Comparison of ENCODE assay signal across 16 cellular contexts in genomic region chr6:117008618-117009017, GRCh38.
A peak's percentile ranks its signal among the peaks of the same experiment; 100 is the strongest.
DNase-seq lines count a peak whose midpoint lies in the region; ATAC-seq and TF ChIP-seq lines count a peak whose summit lies in the region.
"Had no signal": no experiment of that assay in that cellular context is flagged by ENCODE, and none has a peak within 500 bp of the region (broad histone marks: within the 10 kb centered on the region; RNA-seq: fewer than 3 reads in every experiment).

No MANE protein-coding gene starts in this region.

- no peaks in the 10 kb centered on the region for H3K27me3 ChIP-seq in BLaER1 treated with 17β-estradiol and CSF1 and Interleukin-3, amounts not matched to agents 10 nM and 100 nM
- peaks cover 4% of the 10 kb centered on the region for H3K27me3 ChIP-seq in mammary epithelial cell (ENCODE audit: insufficient read depth, low read length)
- H3K27me3 ChIP-seq: esophagus muscularis mucosa, heart right ventricle, spleen had no signal

- in situ Hi-C loops in mammary epithelial cell (cut with MboI; ENCODE audit: low sequenced_read_pairs in 2 of 2) = no loop called here

- no TSS peak for BruUV-seq in mammary epithelial cell (replicated peaks; lab: Mats Ljungman, UMichigan)

- H3K27ac ChIP-seq in BLaER1 treated with 17β-estradiol and CSF1 and Interleukin-3, amounts not matched to agents 10 nM and 100 nM = no peak overlapping the region
- H3K27ac ChIP-seq in mammary epithelial cell (ENCODE audit: insufficient read depth, low read depth, low read length) = no peak overlapping the region
- H3K27ac ChIP-seq: esophagus muscularis mucosa, heart right ventricle, parathyroid adenoma, spleen, VCaP had no signal

- no peaks in the 10 kb centered on the region for H3K36me3 ChIP-seq in BLaER1 treated with 17β-estradiol and CSF1 and Interleukin-3, amounts not matched to agents 10 nM and 100 nM
- H3K36me3 ChIP-seq in mammary epithelial cell (ENCODE audit: insufficient read depth, low read length) = no peaks in the 10 kb centered on the region
- H3K36me3 ChIP-seq: esophagus muscularis mucosa, heart right ventricle, spleen had no signal

- TF ChIP-seq CTCF in mammary epithelial cell (conservative IDR thresholded peaks at IDR 0.05 in 1 of 2, IDR thresholded peaks at IDR 0.05 in 1 of 2; ENCODE audit: extremely low read depth in 1 of 2, insufficient read depth in 1 of 2, low read depth in 1 of 2, low read length in 2 of 2) = no peak

- no peak overlapping the region for H2AFZ ChIP-seq in mammary epithelial cell (ENCODE audit: low read depth, low read length)
- H2AFZ ChIP-seq: parathyroid adenoma had no signal

- peak overlapping the region in 10 of 11 experiments; percentile 4 to 60 (median 36); a peak in 16 of 22 replicates for H3K4me2 ChIP-seq in BLaER1 treated with 17β-estradiol and CSF1 and Interleukin-3, amounts not matched to agents 10 nM and 100 nM
- no peak overlapping the region for H3K4me2 ChIP-seq in mammary epithelial cell (ENCODE audit: insufficient read depth, low read depth, low read length)

- peaks cover 0 to 13% (median 11%) of the 10 kb centered on the region in 10 experiments; a peak in 14 of 20 replicates for H3K4me1 ChIP-seq in BLaER1 treated with 17β-estradiol and CSF1 and Interleukin-3, amounts not matched to agents 10 nM and 100 nM
- H3K4me1 ChIP-seq in mammary epithelial cell (ENCODE audit: insufficient read depth, low read length) = no peaks in the 10 kb centered on the region
- H3K4me1 ChIP-seq: esophagus muscularis mucosa, heart right ventricle, parathyroid adenoma, spleen had no signal

- no peak overlapping the region for H3K4me3 ChIP-seq in BLaER1 treated with 17β-estradiol and CSF1 and Interleukin-3, amounts not matched to agents 10 nM and 100 nM
- no peak overlapping the region for H3K4me3 ChIP-seq in mammary epithelial cell (replicated peaks in 1 of 3; ENCODE audit: insufficient read depth in 1 of 3, low read depth in 2 of 3, low read length in 3 of 3)
- H3K4me3 ChIP-seq: esophagus muscularis mucosa, heart right ventricle, spleen had no signal

- DNase-seq in NCI-H446 treated with DMSO at 0.1 percent for 48 hours (lab: John Stamatoyannopoulos, UW) (no peak), mammary epithelial cell (no peak), NCI-H2029 treated with DMSO at 0.1 percent for 48 hours (lab: John Stamatoyannopoulos, UW) (no peak), NCI-H226 (no peak)
- DNase-seq: activated effector memory CD4-positive, alpha-beta T cell treated with anti-CD3 and anti-CD28 coated beads, Interleukin-2, amount 50 U/mL, for 16 hours; CD8-positive, alpha-beta memory T cell; GF-D8; heart right ventricle; spleen had no signal

- dilution Hi-C loops in mammary epithelial cell (cut with HindIII; ENCODE audit: low sequenced_read_pairs) = no loop called here

- CTCF ChIA-PET in mammary epithelial cell (lab: Charles Lee; ENCODE audit: low non-redundant PET) = no interaction called here

- ATAC-seq in GM19023 (IDR thresholded peaks at IDR 0.05; ENCODE audit: unreplicated experiment) (peak; percentile 54), GM21825 (IDR thresholded peaks at IDR 0.05; ENCODE audit: unreplicated experiment) (peak; percentile 55), HG03520 (IDR thresholded peaks at IDR 0.05; ENCODE audit: unreplicated experiment) (peak; percentile 78)
- ATAC-seq: heart right ventricle had no signal

- H3K9ac ChIP-seq in BLaER1 treated with 17β-estradiol and CSF1 and Interleukin-3, amounts not matched to agents 10 nM and 100 nM = no peak overlapping the region
- H3K9ac ChIP-seq in mammary epithelial cell (ENCODE audit: insufficient read depth, low read length) = no peak overlapping the region
- H3K9ac ChIP-seq: parathyroid adenoma had no signal

- H4K20me1 ChIP-seq in BLaER1 treated with 17β-estradiol and CSF1 and Interleukin-3, amounts not matched to agents 10 nM and 100 nM = no peaks in the 10 kb centered on the region
- H4K20me1 ChIP-seq in mammary epithelial cell (ENCODE audit: insufficient read depth, low read length) = no peaks in the 10 kb centered on the region

- no peaks in the 10 kb centered on the region for H3K9me3 ChIP-seq in BLaER1 treated with 17β-estradiol and CSF1 and Interleukin-3, amounts not matched to agents 10 nM and 100 nM (replicated peaks in 1 of 11)
- H3K9me3 ChIP-seq in mammary epithelial cell (replicated peaks; ENCODE audit: insufficient read depth, low read length) = no peaks in the 10 kb centered on the region
- H3K9me3 ChIP-seq: esophagus muscularis mucosa had no signal

- H3K79me2 ChIP-seq in mammary epithelial cell (ENCODE audit: insufficient read depth, low read length) = no peaks in the 10 kb centered on the region
- H3K79me2 ChIP-seq: parathyroid adenoma had no signal

- intact Hi-C loops in mammary epithelial cell (cut with micrococcal nuclease) = no loop called here

- WGBS in mammary epithelial cell (ENCODE audit: low coverage, missing lambda C conversion rate) = 87% methylated on average over 3 of the region's 3 CpGs
